In genomic region chr5:3924990-3925389, GRCh38 we compare ENCODE assay signal across 30 cellular contexts.
"Had no signal": no experiment of that assay in that cellular context is flagged by ENCODE, and none has a peak within 500 bp of the region (broad histone marks: within the 10 kb centered on the region; RNA-seq: fewer than 3 reads in every experiment).

No MANE protein-coding gene starts in this region.

- H3K79me2 ChIP-seq: parathyroid adenoma had no signal

- H3K4me1 ChIP-seq: neural progenitor cell, parathyroid adenoma, psoas muscle, right lobe of liver, sigmoid colon, testis, tibial artery, transverse colon, upper lobe of right lung, uterus had no signal

- H3K9ac ChIP-seq: neural progenitor cell, parathyroid adenoma had no signal

- H3K27ac ChIP-seq: neural progenitor cell, neutrophil, ovary, parathyroid adenoma, psoas muscle, right lobe of liver, sigmoid colon, stomach, testis, tibial artery, transverse colon, upper lobe of right lung, uterus had no signal

- H3K27me3 Mint-ChIP-seq: stimulated activated naive B cell treated with anti-CD40 and anti-IgM and Interleukin-4, amounts not matched to agents 10 μg/mL and 1 μg/mL and 100 μg/mL, for 72 hours; stimulated activated naive CD8-positive, alpha-beta T cell treated with anti-CD3 and anti-CD28 coated beads, Interleukin-15, Interleukin-2, amounts not matched to agents 100 ng/mL and 50 ng/mL, for 24 hours had no signal

- H3K4me1 Mint-ChIP-seq: naive thymus-derived CD4-positive, alpha-beta T cell; natural killer cell; nephron; stimulated activated effector memory CD8-positive, alpha-beta T cell treated with anti-CD3 and anti-CD28 coated beads, Interleukin-12 subunit alpha, Interleukin-12 subunit beta, amount 100 ng/mL, for 72 hours; stimulated activated naive B cell treated with anti-CD40 and anti-IgM and Interleukin-4, amounts not matched to agents 10 μg/mL and 1 μg/mL and 100 μg/mL, for 72 hours had no signal

- H3K27ac Mint-ChIP-seq: naive thymus-derived CD4-positive, alpha-beta T cell; natural killer cell; nephron; neural progenitor cell; progenitor cell of endocrine pancreas; stimulated activated effector memory CD8-positive, alpha-beta T cell treated with anti-CD3 and anti-CD28 coated beads, Interleukin-12 subunit alpha, Interleukin-12 subunit beta, amount 100 ng/mL, for 72 hours; stimulated activated naive B cell treated with anti-CD40 and anti-IgM and Interleukin-4, amounts not matched to agents 10 μg/mL and 1 μg/mL and 100 μg/mL, for 72 hours; stimulated activated naive CD8-positive, alpha-beta T cell treated with anti-CD3 and anti-CD28 coated beads, Interleukin-15, Interleukin-2, amounts not matched to agents 100 ng/mL and 50 ng/mL, for 24 hours; type B pancreatic cell had no signal

- H3K9me3 ChIP-seq: neutrophil, ovary, psoas muscle, right lobe of liver, sigmoid colon, testis, tibial artery, transverse colon, upper lobe of right lung, uterus had no signal

- H3K4me2 ChIP-seq: neural progenitor cell had no signal

- H3K9me3 Mint-ChIP-seq: type B pancreatic cell had no signal

- H3K36me3 Mint-ChIP-seq: stimulated activated effector memory CD8-positive, alpha-beta T cell treated with anti-CD3 and anti-CD28 coated beads, Interleukin-12 subunit alpha, Interleukin-12 subunit beta, amount 100 ng/mL, for 72 hours; stimulated activated naive B cell treated with anti-CD40 and anti-IgM and Interleukin-4, amounts not matched to agents 10 μg/mL and 1 μg/mL and 100 μg/mL, for 72 hours had no signal

- ATAC-seq: naive thymus-derived CD4-positive, alpha-beta T cell; natural killer cell; psoas muscle; right cardiac atrium; right lobe of liver; stimulated activated effector memory CD8-positive, alpha-beta T cell treated with anti-CD3 and anti-CD28 coated beads, Interleukin-12 subunit alpha, Interleukin-12 subunit beta, amount 100 ng/mL, for 72 hours; stimulated activated naive B cell treated with anti-CD40 and anti-IgM and Interleukin-4, amounts not matched to agents 10 μg/mL and 1 μg/mL and 100 μg/mL, for 72 hours; upper lobe of right lung had no signal

- H3K4me3 ChIP-seq: neural progenitor cell, ovary, psoas muscle, right lobe of liver, sigmoid colon, stomach, testis, tibial artery, transverse colon, upper lobe of right lung, uterus had no signal

- H3K36me3 ChIP-seq: neural progenitor cell, neutrophil, ovary, right lobe of liver, sigmoid colon, stomach, tibial artery, transverse colon, upper lobe of right lung, uterus had no signal

- DNase-seq: naive thymus-derived CD4-positive, alpha-beta T cell; natural killer cell; nucleus accumbens; ovary; posterior cingulate gyrus; psoas muscle; right cardiac atrium; right lobe of liver; sigmoid colon; small intestine; stimulated activated CD4-positive, alpha-beta T cell treated with anti-CD3 and anti-CD28 coated beads, Interleukin-15, amount 100 ng/mL, for 24 hours; stimulated activated CD4-positive, alpha-beta T cell treated with anti-CD3 and anti-CD28 coated beads, Interleukin-2, amount 100 ng/mL, for 24 hours; stimulated activated CD4-positive, alpha-beta T cell treated with anti-CD3 and anti-CD28 coated beads, Interleukin-2, amount 100 ng/mL, for 48 hours; stimulated activated CD4-positive, alpha-beta T cell treated with anti-CD3 and anti-CD28 coated beads, Interleukin-4, amount 100 ng/mL, for 24 hours; stimulated activated naive B cell treated with anti-CD40 and anti-IgM and Interleukin-4, amounts not matched to agents 10 μg/mL and 1 μg/mL and 100 μg/mL, for 72 hours; stimulated activated naive CD4-positive, alpha-beta T cell treated with Interleukin-2 at 50 U/mL for 16 hours; stomach; testis; tibial artery; transverse colon; upper lobe of right lung; uterus had no signal

- H3K4me3 Mint-ChIP-seq: naive thymus-derived CD4-positive, alpha-beta T cell; natural killer cell; nephron; neural progenitor cell; stimulated activated effector memory CD8-positive, alpha-beta T cell treated with anti-CD3 and anti-CD28 coated beads, Interleukin-12 subunit alpha, Interleukin-12 subunit beta, amount 100 ng/mL, for 72 hours; stimulated activated naive B cell treated with anti-CD40 and anti-IgM and Interleukin-4, amounts not matched to agents 10 μg/mL and 1 μg/mL and 100 μg/mL, for 72 hours; stimulated activated naive CD8-positive, alpha-beta T cell treated with anti-CD3 and anti-CD28 coated beads, Interleukin-15, Interleukin-2, amounts not matched to agents 100 ng/mL and 50 ng/mL, for 24 hours; type B pancreatic cell had no signal

- FAIRE-seq: small intestine had no signal

- H3K27me3 ChIP-seq: neural progenitor cell, neutrophil, ovary, right lobe of liver, sigmoid colon, stomach, testis, tibial artery, transverse colon, upper lobe of right lung, uterus had no signal

- H2AFZ ChIP-seq: neural progenitor cell, parathyroid adenoma had no signal
